In genomic region chr7:50149364-50149763, GRCh38 we compare ENCODE assay signal across 1 cellular context.
TF ChIP-seq lines count a peak whose summit lies in the region.

No MANE protein-coding gene starts in this region.

TF ChIP-seq in SK-N-SH, 30 proteins besides CTCF, POLR2A, EP300 and RAD21:
- no peak for TF ChIP-seq MXI1 (IDR thresholded peaks at IDR 0.05; ENCODE audit: low read depth, low read length)
- no peak for TF ChIP-seq ELF1 (IDR thresholded peaks at IDR 0.05)
- TF ChIP-seq, protein P1, sequence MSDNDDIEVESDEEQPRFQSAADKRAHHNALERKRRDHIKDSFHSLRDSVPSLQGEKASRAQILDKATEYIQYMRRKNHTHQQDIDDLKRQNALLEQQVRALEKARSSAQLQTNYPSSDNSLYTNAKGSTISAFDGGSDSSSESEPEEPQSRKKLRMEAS (IDR thresholded peaks at IDR 0.05; ENCODE audit: low read depth): no peak
- no peak for TF ChIP-seq TEAD4 (IDR thresholded peaks at IDR 0.05; ENCODE audit: borderline replicate concordance, insufficient read depth)
- TF ChIP-seq JUND (IDR thresholded peaks at IDR 0.05): no peak
- TF ChIP-seq GABPA (IDR thresholded peaks at IDR 0.05; ENCODE audit: low read depth): no peak
- no peak for TF ChIP-seq MEF2A (IDR thresholded peaks at IDR 0.05; ENCODE audit: borderline replicate concordance, low read depth)
- TF ChIP-seq, protein P2, sequence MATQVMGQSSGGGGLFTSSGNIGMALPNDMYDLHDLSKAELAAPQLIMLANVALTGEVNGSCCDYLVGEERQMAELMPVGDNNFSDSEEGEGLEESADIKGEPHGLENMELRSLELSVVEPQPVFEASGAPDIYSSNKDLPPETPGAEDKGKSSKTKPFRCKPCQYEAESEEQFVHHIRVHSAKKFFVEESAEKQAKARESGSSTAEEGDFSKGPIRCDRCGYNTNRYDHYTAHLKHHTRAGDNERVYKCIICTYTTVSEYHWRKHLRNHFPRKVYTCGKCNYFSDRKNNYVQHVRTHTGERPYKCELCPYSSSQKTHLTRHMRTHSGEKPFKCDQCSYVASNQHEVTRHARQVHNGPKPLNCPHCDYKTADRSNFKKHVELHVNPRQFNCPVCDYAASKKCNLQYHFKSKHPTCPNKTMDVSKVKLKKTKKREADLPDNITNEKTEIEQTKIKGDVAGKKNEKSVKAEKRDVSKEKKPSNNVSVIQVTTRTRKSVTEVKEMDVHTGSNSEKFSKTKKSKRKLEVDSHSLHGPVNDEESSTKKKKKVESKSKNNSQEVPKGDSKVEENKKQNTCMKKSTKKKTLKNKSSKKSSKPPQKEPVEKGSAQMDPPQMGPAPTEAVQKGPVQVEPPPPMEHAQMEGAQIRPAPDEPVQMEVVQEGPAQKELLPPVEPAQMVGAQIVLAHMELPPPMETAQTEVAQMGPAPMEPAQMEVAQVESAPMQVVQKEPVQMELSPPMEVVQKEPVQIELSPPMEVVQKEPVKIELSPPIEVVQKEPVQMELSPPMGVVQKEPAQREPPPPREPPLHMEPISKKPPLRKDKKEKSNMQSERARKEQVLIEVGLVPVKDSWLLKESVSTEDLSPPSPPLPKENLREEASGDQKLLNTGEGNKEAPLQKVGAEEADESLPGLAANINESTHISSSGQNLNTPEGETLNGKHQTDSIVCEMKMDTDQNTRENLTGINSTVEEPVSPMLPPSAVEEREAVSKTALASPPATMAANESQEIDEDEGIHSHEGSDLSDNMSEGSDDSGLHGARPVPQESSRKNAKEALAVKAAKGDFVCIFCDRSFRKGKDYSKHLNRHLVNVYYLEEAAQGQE (IDR thresholded peaks at IDR 0.05; ENCODE audit: low read depth, low read length): no peak
- no peak for TF ChIP-seq EZH2phosphoT487 (IDR thresholded peaks at IDR 0.05; ENCODE audit: borderline replicate concordance, low read depth)
- no peak for TF ChIP-seq NRF1 (IDR thresholded peaks at IDR 0.05; ENCODE audit: low read depth, low read length)
- TF ChIP-seq RCOR1 (IDR thresholded peaks at IDR 0.05; ENCODE audit: low read length): no peak
- TF ChIP-seq, protein P3, sequence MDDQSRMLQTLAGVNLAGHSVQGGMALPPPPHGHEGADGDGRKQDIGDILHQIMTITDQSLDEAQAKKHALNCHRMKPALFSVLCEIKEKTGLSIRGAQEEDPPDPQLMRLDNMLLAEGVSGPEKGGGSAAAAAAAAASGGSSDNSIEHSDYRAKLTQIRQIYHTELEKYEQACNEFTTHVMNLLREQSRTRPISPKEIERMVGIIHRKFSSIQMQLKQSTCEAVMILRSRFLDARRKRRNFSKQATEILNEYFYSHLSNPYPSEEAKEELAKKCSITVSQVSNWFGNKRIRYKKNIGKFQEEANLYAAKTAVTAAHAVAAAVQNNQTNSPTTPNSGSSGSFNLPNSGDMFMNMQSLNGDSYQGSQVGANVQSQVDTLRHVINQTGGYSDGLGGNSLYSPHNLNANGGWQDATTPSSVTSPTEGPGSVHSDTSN (IDR thresholded peaks at IDR 0.05): no peak
- no peak for TF ChIP-seq TCF12 (IDR thresholded peaks at IDR 0.05)
- TF ChIP-seq POLR2AphosphoS5 (IDR thresholded peaks at IDR 0.05; ENCODE audit: low read depth, low read length): no peak
- TF ChIP-seq YY1 (IDR thresholded peaks at IDR 0.05; ENCODE audit: low read depth): no peak
- TF ChIP-seq, protein P4, sequence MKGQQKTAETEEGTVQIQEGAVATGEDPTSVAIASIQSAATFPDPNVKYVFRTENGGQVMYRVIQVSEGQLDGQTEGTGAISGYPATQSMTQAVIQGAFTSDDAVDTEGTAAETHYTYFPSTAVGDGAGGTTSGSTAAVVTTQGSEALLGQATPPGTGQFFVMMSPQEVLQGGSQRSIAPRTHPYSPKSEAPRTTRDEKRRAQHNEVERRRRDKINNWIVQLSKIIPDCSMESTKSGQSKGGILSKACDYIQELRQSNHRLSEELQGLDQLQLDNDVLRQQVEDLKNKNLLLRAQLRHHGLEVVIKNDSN (IDR thresholded peaks at IDR 0.05; ENCODE audit: borderline replicate concordance, low read depth): no peak
- no peak for TF ChIP-seq CHD2 (IDR thresholded peaks at IDR 0.05; ENCODE audit: low read length, partially characterized antibody)
- TF ChIP-seq SIN3A (IDR thresholded peaks at IDR 0.05; ENCODE audit: borderline replicate concordance, low read depth, low read length): no peak
